Comparison of ENCODE assay signal across 9 cellular contexts in genomic region chr2:20048488-20049443, GRCh38. TPM values are rescaled to one million over a fixed set of nuclear protein-coding genes. Genes with fewer than 3 reads are reported as not detected.
DNase-seq lines count a peak whose midpoint lies in the region; ATAC-seq and TF ChIP-seq lines count a peak whose summit lies in the region.
"Had no signal": no experiment of that assay in that cellular context is flagged by ENCODE, and none has a peak within 500 bp of the region (broad histone marks: within the 10 kb centered on the region; RNA-seq: fewer than 3 reads in every experiment).

No MANE protein-coding gene starts in this region.

- intact Hi-C loops in heart left ventricle (cut with DNase I), result no loop called here
- intact Hi-C loops in Right ventricle myocardium superior (cut with DNase I), result no loop called here
- intact Hi-C loops in uterus (cut with DNase I; ENCODE audit: low total_unique reads), result no loop called here
- intact Hi-C loops in posterior vena cava (cut with DNase I), result no loop called here

- H3K27me3 ChIP-seq in heart left ventricle, result no peaks in the 10 kb centered on the region
- no peaks in the 10 kb centered on the region for H3K27me3 ChIP-seq in uterus

- H3K4me3 ChIP-seq in heart left ventricle (peak overlapping the region in 11 of 12 donors; percentile 60 to 91 (median 81)), cardiac fibroblast (replicated peaks in 1 of 2; ENCODE audit: low read depth in 2 of 2, low read length in 2 of 2) (peak overlapping the region; percentile 88 to 91), mesodermal cell (ENCODE audit: extremely low read depth, insufficient read depth, low read length, poor library complexity, severe bottlenecking) (peak overlapping the region; percentile 95), uterus (peak overlapping the region; percentile 74 to 76)

- 36 to 52% (median 43%) methylated on average over 6 of the region's 6 CpGs for WGBS in heart left ventricle, 4 donors
- WGBS in mesodermal cell (ENCODE audit: insufficient coverage in 2 of 2), 2 experiments, result 78% methylated on average over 4 of the region's 6 CpGs; no CpG with 5 or more reads in 1 of the 2 experiments

- TF ChIP-seq CTCF in heart left ventricle (IDR thresholded peaks at IDR 0.05), result no peak
- no peak for TF ChIP-seq CTCF in cardiac fibroblast (IDR thresholded peaks at IDR 0.05; ENCODE audit: low read depth, low read length)
- TF ChIP-seq CTCF in uterus (IDR thresholded peaks at IDR 0.05), result no peak

- H3K9me3 ChIP-seq in heart left ventricle (no peaks in the 10 kb centered on the region), mesodermal cell (ENCODE audit: control insufficient read depth, low read length) (no peaks in the 10 kb centered on the region), uterus (no peaks in the 10 kb centered on the region)

- peaks cover 7 to 66% (median 51%) of the 10 kb centered on the region in 12 donors for H3K4me1 ChIP-seq in heart left ventricle
- H3K4me1 ChIP-seq in mesodermal cell (ENCODE audit: control insufficient read depth, insufficient read depth, low read length, poor library complexity, severe bottlenecking), result peaks cover 7% of the 10 kb centered on the region
- H3K4me1 ChIP-seq in uterus, result peaks cover 4 to 8% of the 10 kb centered on the region in 2 donors

- DNase-seq in heart left ventricle, result no peak
- DNase-seq in Right ventricle myocardium superior, result no peak
- no peak for DNase-seq in cardiac fibroblast (ENCODE audit: low read depth in 2 of 2)
- DNase-seq in uterus, result no peak
- no peak for DNase-seq in stimulated activated CD4-positive, alpha-beta T cell treated with anti-CD3 and anti-CD28 coated beads, Interleukin-4, amount 100 ng/mL, for 24 hours
- DNase-seq in posterior vena cava (ENCODE audit: low spot score), result no peak

- peaks cover 0 to 5% (median 0%) of the 10 kb centered on the region in 9 donors for H3K36me3 ChIP-seq in heart left ventricle
- H3K36me3 ChIP-seq in mesodermal cell (ENCODE audit: control insufficient read depth, insufficient read depth, low read length), result no peaks in the 10 kb centered on the region
- no peaks in the 10 kb centered on the region for H3K36me3 ChIP-seq in uterus

- H3K27ac ChIP-seq in heart left ventricle (peak overlapping the region in 9 of 12 donors; percentile 94 to 99 (median 98)), mesodermal cell (ENCODE audit: low read depth, low read length, severe bottlenecking) (no peak overlapping the region), uterus (peak overlapping the region; percentile 95 to 98)

- TF ChIP-seq POLR2A in heart left ventricle (IDR thresholded peaks at IDR 0.05) (no peak), uterus (IDR thresholded peaks at IDR 0.05) (no peak)

- ATAC-seq in heart left ventricle, result no peak
- no peak for ATAC-seq in Right ventricle myocardium superior (ENCODE audit: poor library complexity)
- no peak for ATAC-seq in HG03520 (IDR thresholded peaks at IDR 0.05; ENCODE audit: unreplicated experiment)

RNA-seq across cellular contexts. Expression of gene LAPTM4A, which starts 2.7 kb away (rescaled TPM):
- 100 to 1,000 TPM; 159 to 241 (median 177) TPM for total RNA-seq in heart left ventricle
- 100 to 1,000 TPM; 107 to 232 TPM for polyA plus RNA-seq in heart left ventricle
- 217 TPM for total RNA-seq in Right ventricle myocardium superior
- polyA plus RNA-seq in mesodermal cell (2013, experiment 1 of 2), result 287 TPM
- 279 TPM for polyA plus RNA-seq in mesodermal cell (2013, experiment 2 of 2)
- total RNA-seq in uterus, result 100 to 1,000 TPM; 255 to 386 (median 292) TPM
- total RNA-seq in posterior vena cava, result 100 to 1,000 TPM; 199 to 230 TPM

RNA-seq across cellular contexts. Expression of gene MATN3, which starts 36.3 kb away (rescaled TPM):
- under 1 TPM in 5 of 9 donors, not detected in 4; 0.12 to 0.48 (median 0.25) TPM for total RNA-seq in heart left ventricle
- under 1 TPM; 0.19 to 0.29 TPM for polyA plus RNA-seq in heart left ventricle
- 0.16 TPM for total RNA-seq in Right ventricle myocardium superior
- polyA plus RNA-seq in mesodermal cell (2013, experiment 1 of 2), result 17.8 TPM
- 19.6 TPM for polyA plus RNA-seq in mesodermal cell (2013, experiment 2 of 2)
- total RNA-seq in uterus, result 1 to 10 TPM; 1.2 to 2.1 (median 1.3) TPM
- 1 to 10 TPM; 1.2 to 2.3 TPM for total RNA-seq in posterior vena cava
- total RNA-seq: activated T-helper 1 cell treated with anti-CD3 and anti-CD28 coated beads, Interleukin-12 subunit alpha, Interleukin-12 subunit beta, Interleukin-2, Interleukin-4 antibody, amounts not matched to agents 30 ng/mL and 10 ng/mL and 1 ng/mL, durations not matched to agents 14 hours and 24 hours and 36 hours had no signal

RNA-seq across cellular contexts. Expression of gene WDR35, which starts 58.9 kb away (rescaled TPM):
- total RNA-seq in heart left ventricle (1 to 10 TPM; 3.1 to 8.5 (median 5.1) TPM), Right ventricle myocardium superior (4.2 TPM), uterus (10 to 100 TPM in 3 of 4 donors, 1 to 10 TPM in 1; 7.1 to 45.0 (median 20.7) TPM), posterior vena cava (10 to 100 TPM in 1 of 2 donors, 1 to 10 TPM in 1; 9.6 to 10.7 TPM)
- 1 to 10 TPM; 1.1 to 4.8 TPM for polyA plus RNA-seq in heart left ventricle
- polyA plus RNA-seq in mesodermal cell (2013, experiment 1 of 2), result 7.9 TPM
- polyA plus RNA-seq in mesodermal cell (2013, experiment 2 of 2), result 6.9 TPM
